ENCODE assay signal across 22 cellular contexts in genomic region chr20:4095639-4096038, GRCh38. TPM values are rescaled to one million over a fixed set of nuclear protein-coding genes. Genes with fewer than 3 reads are reported as not detected.
"Had no signal": no experiment of that assay in that cellular context is flagged by ENCODE, and none has a peak within 500 bp of the region (broad histone marks: within the 10 kb centered on the region; RNA-seq: fewer than 3 reads in every experiment).

No MANE protein-coding gene starts in this region.

- H3K27me3 ChIP-seq: ovary, right atrium auricular region, tibial nerve, uterus had no signal

- H3K4me1 ChIP-seq: uterus had no signal

- H3K9me3 ChIP-seq: mucosa of descending colon, ovary, right atrium auricular region, uterus had no signal

- H3K4me3 Mint-ChIP-seq: memory B cell; naive thymus-derived CD4-positive, alpha-beta T cell; natural killer cell treated with Interleukin-12 subunit alpha and Interleukin-12 subunit beta and Interleukin-15 and Interleukin-18, amount 100 ng/mL, for 72 hours; stimulated activated effector memory CD8-positive, alpha-beta T cell treated with anti-CD3 and anti-CD28 coated beads, Interleukin-12 subunit alpha, Interleukin-12 subunit beta, amount 100 ng/mL, for 72 hours; stimulated activated naive CD8-positive, alpha-beta T cell treated with anti-CD3 and anti-CD28 coated beads, Interleukin-15, amount 100 ng/mL, for 72 hours; type B pancreatic cell had no signal

- DNase-seq: islet precursor cell; left ventricle myocardium inferior; midbrain; mucosa of descending colon; naive thymus-derived CD4-positive, alpha-beta T cell; ovary; spleen; stimulated activated CD4-positive, alpha-beta T cell treated with anti-CD3 and anti-CD28 coated beads, Interleukin-4, amount 100 ng/mL, for 24 hours; stimulated activated naive CD4-positive, alpha-beta T cell; stimulated activated naive CD8-positive, alpha-beta T cell treated with anti-CD3 and anti-CD28 coated beads, Interleukin-15, amount 100 ng/mL, for 72 hours; substantia nigra; uterus had no signal

- H3K9me3 Mint-ChIP-seq: natural killer cell treated with Interleukin-12 subunit alpha and Interleukin-12 subunit beta and Interleukin-15 and Interleukin-18, amount 100 ng/mL, for 72 hours had no signal

- H3K27ac ChIP-seq: left ventricle myocardium inferior, ovary, right atrium auricular region, skin epidermis, spleen, tibial nerve, uterus had no signal

- H3K36me3 Mint-ChIP-seq: memory B cell; natural killer cell treated with Interleukin-12 subunit alpha and Interleukin-12 subunit beta and Interleukin-15 and Interleukin-18, amount 100 ng/mL, for 72 hours; stimulated activated effector memory CD8-positive, alpha-beta T cell treated with anti-CD3 and anti-CD28 coated beads, Interleukin-12 subunit alpha, Interleukin-12 subunit beta, amount 100 ng/mL, for 72 hours; type B pancreatic cell had no signal

- H3K27ac Mint-ChIP-seq: memory B cell; naive thymus-derived CD4-positive, alpha-beta T cell; natural killer cell treated with Interleukin-12 subunit alpha and Interleukin-12 subunit beta and Interleukin-15 and Interleukin-18, amount 100 ng/mL, for 72 hours; progenitor cell of endocrine pancreas; stimulated activated effector memory CD8-positive, alpha-beta T cell treated with anti-CD3 and anti-CD28 coated beads, Interleukin-12 subunit alpha, Interleukin-12 subunit beta, amount 100 ng/mL, for 72 hours; stimulated activated naive CD8-positive, alpha-beta T cell treated with anti-CD3 and anti-CD28 coated beads, Interleukin-15, amount 100 ng/mL, for 72 hours; type B pancreatic cell had no signal

- H3K36me3 ChIP-seq: left ventricle myocardium inferior, ovary, right atrium auricular region, spleen, tibial nerve, uterus had no signal

- H3K4me1 Mint-ChIP-seq: memory B cell; stimulated activated effector memory CD8-positive, alpha-beta T cell treated with anti-CD3 and anti-CD28 coated beads, Interleukin-12 subunit alpha, Interleukin-12 subunit beta, amount 100 ng/mL, for 72 hours had no signal

- H3K27me3 Mint-ChIP-seq: progenitor cell of endocrine pancreas had no signal

- ATAC-seq: mucosa of descending colon; naive thymus-derived CD4-positive, alpha-beta T cell; natural killer cell treated with Interleukin-12 subunit alpha and Interleukin-12 subunit beta and Interleukin-15 and Interleukin-18, amount 100 ng/mL, for 72 hours; sciatic nerve; stimulated activated effector memory CD8-positive, alpha-beta T cell treated with anti-CD3 and anti-CD28 coated beads, Interleukin-12 subunit alpha, Interleukin-12 subunit beta, amount 100 ng/mL, for 72 hours; stimulated activated naive CD8-positive, alpha-beta T cell treated with anti-CD3 and anti-CD28 coated beads, Interleukin-15, amount 100 ng/mL, for 72 hours had no signal

- H3K4me3 ChIP-seq: left ventricle myocardium inferior, lung, mucosa of descending colon, ovary, right atrium auricular region, skin epidermis, spleen, tibial nerve, uterus had no signal

RNA-seq across cellular contexts. Expression of gene SMOX, which starts 53.0 kb away (rescaled TPM):
- polyA plus RNA-seq: naive thymus-derived CD4-positive, alpha-beta T cell had no signal
